In genomic region chr2:64889803-64890202, GRCh38 we compare ENCODE assay signal across 7 cellular contexts.
"Had no signal": no experiment of that assay in that cellular context is flagged by ENCODE, and none has a peak within 500 bp of the region (broad histone marks: within the 10 kb centered on the region; RNA-seq: fewer than 3 reads in every experiment).

No MANE protein-coding gene starts in this region.

- H3K4me1 Mint-ChIP-seq: GM23338 had no signal

- ATAC-seq: GM23338 had no signal

- H3K4me3 Mint-ChIP-seq: GM23338, H9, HFFc6 had no signal

- DNase-seq: GM23248, GOT3, H7, H9, HCEC 1CT, HFFc6 had no signal

- H3K27ac Mint-ChIP-seq: GM23338, H9, HFFc6 had no signal
